21 cellular contexts compared by ENCODE assay signal in the genomic region with DNA sequence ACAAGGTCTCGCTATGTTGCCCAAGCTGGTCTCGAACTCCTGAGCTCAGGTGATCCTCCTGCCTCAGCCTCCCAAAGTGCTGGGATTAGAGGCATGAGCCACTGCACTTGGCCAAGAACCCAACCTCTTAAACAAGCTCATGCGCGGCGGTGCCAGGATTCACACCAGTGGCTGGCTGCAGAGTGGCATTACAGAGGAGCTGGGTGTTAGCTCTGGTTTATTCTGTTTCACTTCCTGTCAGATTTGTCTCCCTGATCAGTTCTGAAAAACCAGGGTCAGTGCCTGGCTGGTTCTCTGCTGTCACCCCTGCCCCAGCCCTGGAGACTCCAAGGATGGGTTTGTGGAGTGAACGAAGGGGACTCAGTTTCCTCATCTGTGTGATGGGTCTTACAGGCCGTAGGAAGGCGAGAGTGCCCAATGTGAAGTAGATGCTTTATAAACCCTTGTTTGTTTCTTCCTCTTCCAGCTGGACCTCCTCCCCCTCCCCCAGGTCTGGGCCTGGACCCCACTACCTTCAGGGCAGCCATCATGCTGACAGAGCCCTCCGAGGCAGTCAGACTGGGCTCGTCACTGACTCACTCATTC.
DNase-seq lines count a peak whose midpoint lies in the region; ATAC-seq, FAIRE-seq and TF ChIP-seq lines count a peak whose summit lies in the region.
"Had no signal": no experiment of that assay in that cellular context is flagged by ENCODE, and none has a peak within 500 bp of the region (broad histone marks: within the 10 kb centered on the region; RNA-seq: fewer than 3 reads in every experiment).

No MANE protein-coding gene starts in this region.

- H3K27ac Mint-ChIP-seq in WTC11, result peak overlapping the region; percentile 60; the same call in 1 of the 2 replicates
- peak overlapping the region in 1 of 2 donors; percentile 37 for H3K27ac Mint-ChIP-seq in natural killer cell treated with Interleukin-12 subunit alpha and Interleukin-12 subunit beta and Interleukin-15 and Interleukin-18, amount 100 ng/mL, for 72 hours
- H3K27ac Mint-ChIP-seq in MCF 10A (ENCODE audit: low read depth, unreplicated experiment), result no peak overlapping the region

- no peak for TF ChIP-seq CTCF in WTC11 (IDR thresholded peaks at IDR 0.05)
- TF ChIP-seq CTCF in MCF 10A (IDR thresholded peaks at IDR 0.05; ENCODE audit: unreplicated experiment), result no peak
- no peak for TF ChIP-seq CTCF in esophagus squamous epithelium (IDR thresholded peaks at IDR 0.05)

- H3K36me3 ChIP-seq in BLaER1 (no peaks in the 10 kb centered on the region), esophagus squamous epithelium (no peaks in the 10 kb centered on the region)
- H3K36me3 ChIP-seq: breast epithelium, colonic mucosa, uterus had no signal

- H3K36me3 Mint-ChIP-seq in WTC11 (no peaks in the 10 kb centered on the region), MCF 10A (ENCODE audit: insufficient read depth, unreplicated experiment) (peaks cover 6% of the 10 kb centered on the region)
- H3K36me3 Mint-ChIP-seq in natural killer cell treated with Interleukin-12 subunit alpha and Interleukin-12 subunit beta and Interleukin-15 and Interleukin-18, amount 100 ng/mL, for 72 hours, result no peaks in the 10 kb centered on the region

- intact Hi-C loops in MCF 10A (cut with micrococcal nuclease) (no loop called here), esophagus squamous epithelium (cut with DNase I) (no loop called here)

- no peaks in the 10 kb centered on the region for H4K20me1 ChIP-seq in BLaER1

- TF ChIP-seq POLR2A in esophagus squamous epithelium (IDR thresholded peaks at IDR 0.05), result no peak

- H3K9me3 ChIP-seq in BLaER1, result no peaks in the 10 kb centered on the region
- H3K9me3 ChIP-seq in esophagus squamous epithelium, result no peaks in the 10 kb centered on the region
- H3K9me3 ChIP-seq: breast epithelium, colonic mucosa, uterus had no signal

- 78 to 100% methylated on average over 4 to 10 of the region's 10 CpGs for WGBS in esophagus squamous epithelium, 2 donors

- no TSS peak for BruUV-seq in MCF 10A (replicated peaks; lab: Mats Ljungman, UMichigan)

- H3K9ac ChIP-seq in BLaER1, result no peak overlapping the region

- H3K4me1 ChIP-seq in BLaER1 (peaks cover 61% of the 10 kb centered on the region), esophagus squamous epithelium (peaks cover 0 to 42% (median 5%) of the 10 kb centered on the region in 3 donors)
- H3K4me1 ChIP-seq: colonic mucosa, uterus had no signal

- peaks cover 7% of the 10 kb centered on the region for H3K4me1 Mint-ChIP-seq in WTC11
- peaks cover 23 to 27% of the 10 kb centered on the region in 2 donors for H3K4me1 Mint-ChIP-seq in natural killer cell treated with Interleukin-12 subunit alpha and Interleukin-12 subunit beta and Interleukin-15 and Interleukin-18, amount 100 ng/mL, for 72 hours (ENCODE audit: low read depth in 2 of 2)
- no peaks in the 10 kb centered on the region for H3K4me1 Mint-ChIP-seq in MCF 10A (ENCODE audit: insufficient read depth, unreplicated experiment)

- DNase-seq in HTR-8/SVneo (ENCODE audit: insufficient read length, low spot score) (no peak), WTC11 (ENCODE audit: low spot score) (no peak), MCF 10A (ENCODE audit: unreplicated experiment) (no peak), esophagus squamous epithelium (lab: John Stamatoyannopoulos, UW) (no peak), NCI-H128 (lab: John Stamatoyannopoulos, UW; ENCODE audit: unreplicated experiment) (no peak)
- no peak for DNase-seq in natural killer cell treated with Interleukin-12 subunit alpha and Interleukin-12 subunit beta and Interleukin-15 and Interleukin-18, amount 100 ng/mL, for 72 hours (ENCODE audit: low spot score)
- DNase-seq: activated naive CD4-positive, alpha-beta T cell treated with Interleukin-2 at 50 U/mL for 16 hours; activated T-cell treated with anti-CD3 and anti-CD28 coated beads, Interleukin-2, amount 50 U/mL, for 4 hours; CD4-positive, CD25-positive, alpha-beta regulatory T cell; colonic mucosa; KG1; naive thymus-derived CD8-positive, alpha-beta T cell; NCI-H1092 treated with DMSO at 0.1 percent for 48 hours; NCI-H2029; NK-92 treated with Interleukin-12 subunit alpha and Interleukin-12 subunit beta, amount 100 ng/mL, for 24 hours; uterus had no signal

- H3K9me3 Mint-ChIP-seq in WTC11 (no peaks in the 10 kb centered on the region), MCF 10A (ENCODE audit: unreplicated experiment) (peaks cover 7% of the 10 kb centered on the region)
- no peaks in the 10 kb centered on the region for H3K9me3 Mint-ChIP-seq in natural killer cell treated with Interleukin-12 subunit alpha and Interleukin-12 subunit beta and Interleukin-15 and Interleukin-18, amount 100 ng/mL, for 72 hours
- H3K9me3 Mint-ChIP-seq: activated T-cell treated with anti-CD3 and anti-CD28 coated beads, Interleukin-2, amount 50 U/mL, for 4 hours had no signal

- FAIRE-seq in HTR-8/SVneo (lab: Jason Lieb, UNC), result peak; percentile 60
- FAIRE-seq: GM18507 had no signal

- peak overlapping the region; percentile 80 for H3K4me2 ChIP-seq in BLaER1

- CTCF ChIA-PET in WTC11 (lab: Charles Lee), result interaction anchor here (1.2 to 2.6 kb wide), 2 partner anchors 21 to 70 kb away, joined by 3 to 14 read pairs; no protein-coding TSS in a partner anchor
- CTCF ChIA-PET in MCF 10A (lab: Yijun Ruan, JAX), result interaction anchor here (0.6 to 1.6 kb wide), 4 partner anchors 22 to 71 kb away, joined by 3 to 12 read pairs (median 6); no protein-coding TSS in a partner anchor

- H3K4me3 ChIP-seq in BLaER1, result no peak overlapping the region
- H3K4me3 ChIP-seq in esophagus squamous epithelium, result no peak overlapping the region
- H3K4me3 ChIP-seq: breast epithelium, colonic mucosa, uterus had no signal

- H3K27ac ChIP-seq in BLaER1 (peak overlapping the region; percentile 85; the same call in 1 of the 2 replicates), esophagus squamous epithelium (no peak overlapping the region)
- H3K27ac ChIP-seq: colonic mucosa, RWPE1, uterus had no signal

- H3K27me3 ChIP-seq in BLaER1 (no peaks in the 10 kb centered on the region), esophagus squamous epithelium (peaks cover 0 to 23% (median 0%) of the 10 kb centered on the region in 4 donors)
- H3K27me3 ChIP-seq: breast epithelium, colonic mucosa, uterus had no signal

- ATAC-seq in WTC11 (no peak), GM18870 (IDR thresholded peaks at IDR 0.05; ENCODE audit: unreplicated experiment) (no peak)
- ATAC-seq in natural killer cell treated with Interleukin-12 subunit alpha and Interleukin-12 subunit beta and Interleukin-15 and Interleukin-18, amount 100 ng/mL, for 72 hours, result peak in 1 of 2 donors; percentile 34
- ATAC-seq: activated T-cell treated with anti-CD3 and anti-CD28 coated beads, Interleukin-2, amount 50 U/mL, for 4 hours had no signal

- H3K4me3 Mint-ChIP-seq in WTC11 (no peak overlapping the region), MCF 10A (ENCODE audit: unreplicated experiment) (no peak overlapping the region)
- H3K4me3 Mint-ChIP-seq in natural killer cell treated with Interleukin-12 subunit alpha and Interleukin-12 subunit beta and Interleukin-15 and Interleukin-18, amount 100 ng/mL, for 72 hours, result peak overlapping the region; percentile 15
- H3K4me3 Mint-ChIP-seq: activated T-cell treated with anti-CD3 and anti-CD28 coated beads, Interleukin-2, amount 50 U/mL, for 4 hours; CD4-positive, CD25-positive, alpha-beta regulatory T cell had no signal

- POLR2A ChIA-PET in WTC11 (lab: Charles Lee) (interaction anchor here (0.5 to 0.7 kb wide), 2 partner anchors 54 to 62 kb away, joined by 3 to 5 read pairs; no protein-coding TSS in a partner anchor), MCF 10A (lab: Yijun Ruan, JAX) (interaction anchor here (1.1 kb wide), 1 partner anchor 13 kb away, joined by 3 read pairs; no protein-coding TSS in a partner anchor)

- no peaks in the 10 kb centered on the region for H3K27me3 Mint-ChIP-seq in WTC11 (ENCODE audit: low read depth)
- H3K27me3 Mint-ChIP-seq in natural killer cell treated with Interleukin-12 subunit alpha and Interleukin-12 subunit beta and Interleukin-15 and Interleukin-18, amount 100 ng/mL, for 72 hours, result no peaks in the 10 kb centered on the region
- H3K27me3 Mint-ChIP-seq in MCF 10A (ENCODE audit: insufficient read depth, unreplicated experiment), result no peaks in the 10 kb centered on the region

TF ChIP-seq in WTC11, 78 proteins besides CTCF, POLR2A, EP300 and RAD21 (continues in another document):
- TF ChIP-seq EMX1 (CRISPR knock-in tag; IDR thresholded peaks at IDR 0.05) (no peak), ZNF396 (CRISPR knock-in tag; IDR thresholded peaks at IDR 0.05; ENCODE audit: borderline replicate concordance) (no peak), OVOL2 (CRISPR knock-in tag; IDR thresholded peaks at IDR 0.05; ENCODE audit: borderline replicate concordance) (no peak), ZNF317 (CRISPR knock-in tag; IDR thresholded peaks at IDR 0.05; ENCODE audit: borderline replicate concordance, low read depth) (no peak), GABPB1 (CRISPR knock-in tag; IDR thresholded peaks at IDR 0.05) (no peak), NR2C2 (CRISPR knock-in tag; IDR thresholded peaks at IDR 0.05) (no peak), ZBTB21 (CRISPR knock-in tag; IDR thresholded peaks at IDR 0.05; ENCODE audit: borderline replicate concordance) (no peak)
- TF ChIP-seq, protein P1, sequence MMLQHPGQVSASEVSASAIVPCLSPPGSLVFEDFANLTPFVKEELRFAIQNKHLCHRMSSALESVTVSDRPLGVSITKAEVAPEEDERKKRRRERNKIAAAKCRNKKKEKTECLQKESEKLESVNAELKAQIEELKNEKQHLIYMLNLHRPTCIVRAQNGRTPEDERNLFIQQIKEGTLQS (CRISPR knock-in tag; conservative IDR thresholded peaks at IDR 0.05), result no peak
- TF ChIP-seq, protein P2, sequence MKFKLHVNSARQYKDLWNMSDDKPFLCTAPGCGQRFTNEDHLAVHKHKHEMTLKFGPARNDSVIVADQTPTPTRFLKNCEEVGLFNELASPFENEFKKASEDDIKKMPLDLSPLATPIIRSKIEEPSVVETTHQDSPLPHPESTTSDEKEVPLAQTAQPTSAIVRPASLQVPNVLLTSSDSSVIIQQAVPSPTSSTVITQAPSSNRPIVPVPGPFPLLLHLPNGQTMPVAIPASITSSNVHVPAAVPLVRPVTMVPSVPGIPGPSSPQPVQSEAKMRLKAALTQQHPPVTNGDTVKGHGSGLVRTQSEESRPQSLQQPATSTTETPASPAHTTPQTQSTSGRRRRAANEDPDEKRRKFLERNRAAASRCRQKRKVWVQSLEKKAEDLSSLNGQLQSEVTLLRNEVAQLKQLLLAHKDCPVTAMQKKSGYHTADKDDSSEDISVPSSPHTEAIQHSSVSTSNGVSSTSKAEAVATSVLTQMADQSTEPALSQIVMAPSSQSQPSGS (CRISPR knock-in tag; IDR thresholded peaks at IDR 0.05; ENCODE audit: borderline replicate concordance, low read depth), result no peak
